ENCODE assay signal across 8 cellular contexts in genomic region chr12:101939856-101940265, GRCh38.
A peak's percentile ranks its signal among the peaks of the same experiment; 100 is the strongest.
DNase-seq lines count a peak whose midpoint lies in the region; ATAC-seq and TF ChIP-seq lines count a peak whose summit lies in the region.

No MANE protein-coding gene starts in this region.

- peak overlapping the region; percentile 71 for H3K27ac ChIP-seq in left ventricle myocardium inferior (replicated peaks)

- ATAC-seq in activated naive CD8-positive, alpha-beta T cell treated with anti-CD3 and anti-CD28 coated beads, Interleukin-2, amount 10 ng/mL, durations not matched to agents 7 days and 5 days (ENCODE audit: low read depth), result peak; percentile 52
- peak; percentile 66 for ATAC-seq in sciatic nerve
- no peak for ATAC-seq in HG02571 (IDR thresholded peaks at IDR 0.05; ENCODE audit: unreplicated experiment)

- no peak overlapping the region for H3K4me3 Mint-ChIP-seq in activated naive CD8-positive, alpha-beta T cell treated with anti-CD3 and anti-CD28 coated beads, Interleukin-2, amount 10 ng/mL, durations not matched to agents 7 days and 5 days

- H3K9me3 ChIP-seq in left ventricle myocardium inferior (replicated peaks), result no peaks in the 10 kb centered on the region

- in situ Hi-C loops in SK-MEL-5 (cut with HindIII; ENCODE audit: low pct_unique_long_range_greater_than_20kb, low sequenced_read_pairs), result no loop called here

- peak; percentile 72 for TF ChIP-seq CTCF in left ventricle myocardium inferior (IDR thresholded peaks at IDR 0.05; ENCODE audit: borderline replicate concordance)

- H3K36me3 ChIP-seq in left ventricle myocardium inferior, result no peaks in the 10 kb centered on the region

- intact Hi-C loops in left ventricle myocardium inferior (cut with micrococcal nuclease) (no loop called here), sciatic nerve (cut with DNase I) (no loop called here)

- no peak overlapping the region for H3K4me3 ChIP-seq in left ventricle myocardium inferior

- no peaks in the 10 kb centered on the region for H3K36me3 Mint-ChIP-seq in activated naive CD8-positive, alpha-beta T cell treated with anti-CD3 and anti-CD28 coated beads, Interleukin-2, amount 10 ng/mL, durations not matched to agents 7 days and 5 days

- peaks cover 4% of the 10 kb centered on the region for H3K4me1 ChIP-seq in left ventricle myocardium inferior

- peaks cover 18% of the 10 kb centered on the region for H3K27me3 ChIP-seq in left ventricle myocardium inferior (ENCODE audit: low read depth)

- POLR2A ChIA-PET in activated naive CD8-positive, alpha-beta T cell treated with anti-CD3 and anti-CD28 coated beads, Interleukin-2, amount 10 ng/mL, durations not matched to agents 7 days and 5 days (lab: Charles Lee), result no interaction called here

- H3K4me1 Mint-ChIP-seq in activated naive CD8-positive, alpha-beta T cell treated with anti-CD3 and anti-CD28 coated beads, Interleukin-2, amount 10 ng/mL, durations not matched to agents 7 days and 5 days, result peaks cover 2% of the 10 kb centered on the region

- no peak overlapping the region for H3K27ac Mint-ChIP-seq in activated naive CD8-positive, alpha-beta T cell treated with anti-CD3 and anti-CD28 coated beads, Interleukin-2, amount 10 ng/mL, durations not matched to agents 7 days and 5 days

- no peaks in the 10 kb centered on the region for H3K9me3 Mint-ChIP-seq in activated naive CD8-positive, alpha-beta T cell treated with anti-CD3 and anti-CD28 coated beads, Interleukin-2, amount 10 ng/mL, durations not matched to agents 7 days and 5 days

- DNase-seq in activated gamma-delta T cell treated with Interleukin-2 at 50 U/mL for 16 hours (peak; percentile 50), activated gamma-delta T cell (lab: John Stamatoyannopoulos, UW) (no peak), M059J (ENCODE audit: low read depth) (peak; percentile 66), SK-MEL-5 (ENCODE audit: low read depth, low spot score) (peak; percentile 84), left ventricle myocardium inferior (no peak), sciatic nerve (ENCODE audit: low spot score) (no peak)
- DNase-seq in activated naive CD8-positive, alpha-beta T cell treated with anti-CD3 and anti-CD28 coated beads, Interleukin-2, amount 10 ng/mL, durations not matched to agents 7 days and 5 days, result no peak

- H3K27me3 Mint-ChIP-seq in activated naive CD8-positive, alpha-beta T cell treated with anti-CD3 and anti-CD28 coated beads, Interleukin-2, amount 10 ng/mL, durations not matched to agents 7 days and 5 days, result peaks cover 21% of the 10 kb centered on the region

Comparison
In these comparisons a context has a peak if more than half of its experiments do, and no peak if none do; other contexts are left out.
1. DNase-seq: peak in activated gamma-delta T cell treated with Interleukin-2 at 50 U/mL for 16 hours (single experiment), M059J (single experiment) and SK-MEL-5 (single experiment); none in activated gamma-delta T cell (single experiment), activated naive CD8-positive, alpha-beta T cell treated with anti-CD3 and anti-CD28 coated beads, Interleukin-2, amount 10 ng/mL, durations not matched to agents 7 days and 5 days (single experiment), left ventricle myocardium inferior (single experiment) and sciatic nerve (single experiment).